20 cellular contexts compared by ENCODE assay signal in genomic region chr3:15703346-15703745, GRCh38.
DNase-seq lines count a peak whose midpoint lies in the region; ATAC-seq and TF ChIP-seq lines count a peak whose summit lies in the region.
"Had no signal": no experiment of that assay in that cellular context is flagged by ENCODE, and none has a peak within 500 bp of the region (broad histone marks: within the 10 kb centered on the region; RNA-seq: fewer than 3 reads in every experiment).

No MANE protein-coding gene starts in this region.

- no peaks in the 10 kb centered on the region for H3K9me3 ChIP-seq in Panc1 (ENCODE audit: control insufficient read depth, insufficient read depth, low read depth, low read length)
- H3K9me3 ChIP-seq: BLaER1, SJCRH30 had no signal

- intact Hi-C loops in Panc1 (cut with micrococcal nuclease; ENCODE audit: unreplicated experiment) = no loop called here

- in situ Hi-C loops in Panc1 (cut with HindIII; ENCODE audit: low pct_unique_long_range_greater_than_20kb, low sequenced_read_pairs) = no loop called here
- in situ Hi-C loops in brain microvascular endothelial cell (cut with HindIII; ENCODE audit: low pct_ligation_motif_present, low sequenced_read_pairs) = no loop called here

- H3K9me3 Mint-ChIP-seq in stimulated activated naive CD8-positive, alpha-beta T cell treated with anti-CD3 and anti-CD28 coated beads, Interleukin-15, Interleukin-2, amounts not matched to agents 100 ng/mL and 50 ng/mL, for 24 hours = peaks cover 7% of the 10 kb centered on the region
- peaks cover 0 to 7% of the 10 kb centered on the region in 2 donors for H3K9me3 Mint-ChIP-seq in stimulated activated naive CD8-positive, alpha-beta T cell treated with anti-CD3 and anti-CD28 coated beads, Interleukin-15, amount 100 ng/mL, for 72 hours
- H3K9me3 Mint-ChIP-seq in chondrocyte (ENCODE audit: low read depth) = no peaks in the 10 kb centered on the region

- H3K27me3 Mint-ChIP-seq in stimulated activated naive CD8-positive, alpha-beta T cell treated with anti-CD3 and anti-CD28 coated beads, Interleukin-15, Interleukin-2, amounts not matched to agents 100 ng/mL and 50 ng/mL, for 24 hours = no peaks in the 10 kb centered on the region
- H3K27me3 Mint-ChIP-seq in stimulated activated naive CD8-positive, alpha-beta T cell treated with anti-CD3 and anti-CD28 coated beads, Interleukin-15, amount 100 ng/mL, for 72 hours = no peaks in the 10 kb centered on the region
- H3K27me3 Mint-ChIP-seq in chondrocyte (ENCODE audit: low read depth) = no peaks in the 10 kb centered on the region
- H3K27me3 Mint-ChIP-seq: CD4-positive, CD25-positive, alpha-beta regulatory T cell had no signal

- H3K4me3 ChIP-seq in Panc1 (ENCODE audit: low read depth in 2 of 2, low read length in 2 of 2) = no peak overlapping the region
- H3K4me3 ChIP-seq in brain microvascular endothelial cell (ENCODE audit: low read depth, low read length) = no peak overlapping the region
- H3K4me3 ChIP-seq: BLaER1, SJCRH30 had no signal

- TF ChIP-seq CTCF in Panc1 (IDR thresholded peaks at IDR 0.05) = no peak
- no peak for TF ChIP-seq CTCF in chondrocyte (IDR thresholded peaks at IDR 0.05)
- TF ChIP-seq CTCF in brain microvascular endothelial cell (IDR thresholded peaks at IDR 0.05; ENCODE audit: low read depth, low read length, missing control alignments) = no peak

- CTCF ChIA-PET in Panc1 (lab: Charles Lee) = interaction anchor here (0.6 kb wide), 1 partner anchor 545 kb away, joined by 3 read pairs; no protein-coding TSS in a partner anchor

- H3K4me1 ChIP-seq in Panc1 (ENCODE audit: control insufficient read depth, insufficient read depth, low read length) = no peaks in the 10 kb centered on the region
- H3K4me1 ChIP-seq: BLaER1, SJCRH30 had no signal

- POLR2A ChIA-PET in Panc1 (lab: Charles Lee) = no interaction called here

- H3K4me1 Mint-ChIP-seq in stimulated activated naive CD8-positive, alpha-beta T cell treated with anti-CD3 and anti-CD28 coated beads, Interleukin-15, Interleukin-2, amounts not matched to agents 100 ng/mL and 50 ng/mL, for 24 hours (ENCODE audit: low read depth) = no peaks in the 10 kb centered on the region
- H3K4me1 Mint-ChIP-seq in stimulated activated naive CD8-positive, alpha-beta T cell treated with anti-CD3 and anti-CD28 coated beads, Interleukin-15, amount 100 ng/mL, for 72 hours = no peaks in the 10 kb centered on the region
- peaks cover 3% of the 10 kb centered on the region for H3K4me1 Mint-ChIP-seq in chondrocyte (ENCODE audit: low read depth)
- H3K4me1 Mint-ChIP-seq: CD4-positive, CD25-positive, alpha-beta regulatory T cell had no signal

- peaks cover 14% of the 10 kb centered on the region; the same call in 1 of the 2 replicates for H3K36me3 ChIP-seq in Panc1 (ENCODE audit: control insufficient read depth, insufficient read depth, low read length)
- H3K36me3 ChIP-seq in brain microvascular endothelial cell (replicated peaks) = peaks cover 27% of the 10 kb centered on the region

- H3K36me3 Mint-ChIP-seq in stimulated activated naive CD8-positive, alpha-beta T cell treated with anti-CD3 and anti-CD28 coated beads, Interleukin-15, Interleukin-2, amounts not matched to agents 100 ng/mL and 50 ng/mL, for 24 hours (ENCODE audit: low read depth) = peaks cover 54% of the 10 kb centered on the region
- H3K36me3 Mint-ChIP-seq in chondrocyte (ENCODE audit: low read depth) = peaks cover 31% of the 10 kb centered on the region

- no peak for ATAC-seq in stimulated activated naive CD8-positive, alpha-beta T cell treated with anti-CD3 and anti-CD28 coated beads, Interleukin-15, amount 100 ng/mL, for 72 hours
- no peak for ATAC-seq in Panc1

- H3K27me3 ChIP-seq in Panc1 (ENCODE audit: control insufficient read depth, insufficient read depth, low read length) = no peaks in the 10 kb centered on the region
- H3K27me3 ChIP-seq in brain microvascular endothelial cell (replicated peaks) = no peaks in the 10 kb centered on the region
- H3K27me3 ChIP-seq: BLaER1, SJCRH30 had no signal

- H3K4me3 Mint-ChIP-seq in stimulated activated naive CD8-positive, alpha-beta T cell treated with anti-CD3 and anti-CD28 coated beads, Interleukin-15, Interleukin-2, amounts not matched to agents 100 ng/mL and 50 ng/mL, for 24 hours = no peak overlapping the region
- no peak overlapping the region for H3K4me3 Mint-ChIP-seq in stimulated activated naive CD8-positive, alpha-beta T cell treated with anti-CD3 and anti-CD28 coated beads, Interleukin-15, amount 100 ng/mL, for 72 hours
- H3K4me3 Mint-ChIP-seq in chondrocyte (ENCODE audit: unreplicated experiment) = no peak overlapping the region
- H3K4me3 Mint-ChIP-seq: CD4-positive, CD25-positive, alpha-beta regulatory T cell had no signal

- no TSS peak for BruUV-seq in Panc1 (replicated peaks; lab: Mats Ljungman, UMichigan)

- H3K27ac Mint-ChIP-seq in stimulated activated naive CD8-positive, alpha-beta T cell treated with anti-CD3 and anti-CD28 coated beads, Interleukin-15, Interleukin-2, amounts not matched to agents 100 ng/mL and 50 ng/mL, for 24 hours = peak overlapping the region; percentile 23
- H3K27ac Mint-ChIP-seq in stimulated activated naive CD8-positive, alpha-beta T cell treated with anti-CD3 and anti-CD28 coated beads, Interleukin-15, amount 100 ng/mL, for 72 hours = no peak overlapping the region
- H3K27ac Mint-ChIP-seq in chondrocyte (ENCODE audit: unreplicated experiment) = peak overlapping the region; percentile 22

- H3K27ac ChIP-seq in Panc1 (ENCODE audit: low read length) = peak overlapping the region; percentile 29; the same call in 1 of the 2 replicates
- no peak overlapping the region for H3K27ac ChIP-seq in brain microvascular endothelial cell
- H3K27ac ChIP-seq: BLaER1, SJCRH30 had no signal

- no peak for DNase-seq in stimulated activated naive CD8-positive, alpha-beta T cell treated with anti-CD3 and anti-CD28 coated beads, Interleukin-15, amount 100 ng/mL, for 72 hours
- DNase-seq in Panc1 (ENCODE audit: low read depth, low spot score) = no peak
- no peak for DNase-seq in chondrocyte (ENCODE audit: low spot score)
- DNase-seq in brain microvascular endothelial cell = no peak
- DNase-seq in effector CD4-positive, alpha-beta T cell = no peak
- no peak for DNase-seq in activated CD8-positive, alpha-beta memory T cell treated with anti-CD3 and anti-CD28 coated beads, Interleukin-2, amount 50 U/mL, for 4 hours
- DNase-seq: CD4-positive, CD25-positive, alpha-beta regulatory T cell; DMS153; DND-41; IMR-90; NCI-H1048; NCI-H1417; NCI-H1694; NCI-H2029 treated with DMSO at 0.1 percent for 48 hours; NCI-H446 treated with DMSO at 0.1 percent for 48 hours; NCI-H526 treated with DMSO at 0.1 percent for 48 hours; OCI-M1; SJCRH30 had no signal

Comparison
In these comparisons a context has a peak if more than half of its experiments do, and no peak if none do; other contexts are left out.
1. H3K27ac Mint-ChIP-seq: peak in stimulated activated naive CD8-positive, alpha-beta T cell treated with anti-CD3 and anti-CD28 coated beads, Interleukin-15, Interleukin-2, amounts not matched to agents 100 ng/mL and 50 ng/mL, for 24 hours (single experiment) and chondrocyte (single experiment); none in stimulated activated naive CD8-positive, alpha-beta T cell treated with anti-CD3 and anti-CD28 coated beads, Interleukin-15, amount 100 ng/mL, for 72 hours (0 of 2).